8 cellular contexts compared by ENCODE assay signal in the genomic region with DNA sequence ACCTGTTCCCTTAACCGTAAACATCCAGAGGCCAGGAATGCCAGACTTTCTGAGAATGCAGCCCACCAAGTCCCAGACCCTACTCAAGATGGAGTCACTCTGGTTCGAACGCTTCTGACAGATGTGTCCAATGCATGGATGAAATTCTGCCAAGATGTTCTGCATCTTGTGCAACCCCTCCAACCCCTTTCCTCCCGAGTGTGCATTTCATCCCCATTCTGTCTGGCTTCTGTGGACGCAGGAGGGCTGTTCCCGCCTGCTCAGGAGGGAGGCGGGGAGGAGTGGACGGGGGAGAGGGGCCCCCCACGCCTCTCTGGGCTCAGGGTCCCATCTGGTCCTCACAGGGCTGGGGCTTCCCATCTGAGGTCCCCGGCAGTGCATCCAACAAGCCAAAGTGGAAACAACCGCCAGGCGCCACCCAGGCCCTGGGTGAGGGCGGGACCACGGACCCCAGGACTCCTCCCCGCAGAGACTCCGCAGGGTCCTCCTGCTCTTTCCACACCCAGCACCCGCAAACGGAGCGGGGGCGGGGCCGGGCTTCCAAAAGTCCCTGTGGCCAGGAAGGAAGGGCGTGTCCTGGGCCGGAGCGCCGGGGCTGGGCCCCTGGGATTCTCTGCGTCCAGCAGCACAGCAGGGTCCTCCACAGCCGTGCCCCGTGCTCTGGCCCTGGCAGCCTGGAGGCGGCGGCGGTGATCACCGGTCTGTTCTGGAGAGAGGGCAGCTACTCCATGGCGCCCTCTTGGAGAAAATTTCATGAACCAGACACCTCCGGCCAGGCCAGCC. TPM values are rescaled to one million over a fixed set of nuclear protein-coding genes. Genes with fewer than 3 reads are reported as not detected.
DNase-seq lines count a peak whose midpoint lies in the region; ATAC-seq lines count a peak whose summit lies in the region.

No MANE protein-coding gene starts in this region.

- H3K79me2 ChIP-seq in mesendoderm (ENCODE audit: control insufficient read depth, insufficient read depth, low read length), result no peaks in the 10 kb centered on the region

- peak overlapping the region; percentile 32 for H3K4me2 ChIP-seq in mesendoderm (ENCODE audit: low read length)

- H2AK5ac ChIP-seq in mesendoderm (ENCODE audit: low read length), result no peak overlapping the region

- H3K18ac ChIP-seq in mesendoderm (ENCODE audit: low read length), result peak overlapping the region; percentile 8

- H2BK5ac ChIP-seq in mesendoderm (ENCODE audit: low read length), result no peak overlapping the region

- H3K36me3 ChIP-seq in mesendoderm (ENCODE audit: control insufficient read depth, insufficient read depth, low read length), result peaks cover 5% of the 10 kb centered on the region

- peak overlapping the region; percentile 73 for H3K56ac ChIP-seq in mesendoderm (ENCODE audit: low read length)

- H3K79me1 ChIP-seq in mesendoderm (ENCODE audit: low read length), result no peaks in the 10 kb centered on the region

- H3K4me3 ChIP-seq in mesendoderm (ENCODE audit: low read length), result no peak overlapping the region

- ATAC-seq in GM18858 (IDR thresholded peaks at IDR 0.05; ENCODE audit: unreplicated experiment) (peak; percentile 46), HG03442 (IDR thresholded peaks at IDR 0.05; ENCODE audit: unreplicated experiment) (no peak)

- H3K4me1 ChIP-seq in mesendoderm (ENCODE audit: control insufficient read depth, low read depth, low read length), result no peaks in the 10 kb centered on the region

- peak; percentile 80 for DNase-seq in AG08395 (ENCODE audit: low spot score)
- DNase-seq in NAMALWA (ENCODE audit: low spot score), result peak; percentile 48
- DNase-seq in activated CD4-positive, alpha-beta T cell treated with anti-CD3 and anti-CD28 coated beads for 48 hours, result peak; percentile 79
- DNase-seq in effector CD8-positive, alpha-beta T cell (lab: John Stamatoyannopoulos, UW), result peak; percentile 47
- peak; percentile 87 for DNase-seq in mesendoderm
- DNase-seq in stimulated activated CD8-positive, alpha-beta memory T cell treated with anti-CD3 and anti-CD28 coated beads, Interleukin-7, amount 100 ng/mL, for 48 hours (ENCODE audit: extremely low read depth in 1 of 2, low read depth in 1 of 2), result peak; percentile 28 to 46

- H3K27me3 ChIP-seq in mesendoderm (ENCODE audit: insufficient read depth, low read length, poor library complexity), result no peaks in the 10 kb centered on the region

- no peak overlapping the region for H3K27ac ChIP-seq in mesendoderm (ENCODE audit: low read depth, low read length)

- no peak overlapping the region for H4K8ac ChIP-seq in mesendoderm (ENCODE audit: low read depth, low read length)

- no peak overlapping the region for H4K5ac ChIP-seq in mesendoderm (ENCODE audit: low read length)

- H2BK120ac ChIP-seq in mesendoderm (ENCODE audit: low read depth, low read length), result no peak overlapping the region

- no peak overlapping the region for H3K4ac ChIP-seq in mesendoderm (ENCODE audit: low read depth, low read length)

- H3K9ac ChIP-seq in mesendoderm (ENCODE audit: low read length), result peak overlapping the region; percentile 55

- no peak overlapping the region for H3K23ac ChIP-seq in mesendoderm (ENCODE audit: low read length)

- WGBS in mesendoderm (ENCODE audit: extremely low coverage, insufficient coverage, low lambda C conversion rate), result no CpG with 5 or more reads among the region's 34 CpGs

- H2BK15ac ChIP-seq in mesendoderm (replicated peaks; ENCODE audit: low read depth), result no peak overlapping the region

RNA-seq across cellular contexts. Expression of a gene that starts 27.7 kb away (rescaled TPM):
- 156 TPM for polyA plus RNA-seq in mesendoderm (2013, experiment 1 of 2)
- polyA plus RNA-seq in mesendoderm (2013, experiment 2 of 2), result 154 TPM

RNA-seq across cellular contexts. Expression of a gene that starts 27.9 kb away (rescaled TPM):
- 106 TPM for polyA plus RNA-seq in mesendoderm (2013, experiment 1 of 2)
- 104 TPM for polyA plus RNA-seq in mesendoderm (2013, experiment 2 of 2)

RNA-seq across cellular contexts. Expression of a gene that starts 44.0 kb away (rescaled TPM):
- polyA plus RNA-seq in mesendoderm (2013, experiment 1 of 2), result 73.0 TPM
- 72.2 TPM for polyA plus RNA-seq in mesendoderm (2013, experiment 2 of 2)

Comparison
In these comparisons a context has a peak if more than half of its experiments do, and no peak if none do; other contexts are left out.
1. DNase-seq: peak in every context shown above with its lines; median percentile 87 in mesendoderm; 80 in AG08395; 79 in activated CD4-positive, alpha-beta T cell treated with anti-CD3 and anti-CD28 coated beads for 48 hours; 48 in NAMALWA; 47 in effector CD8-positive, alpha-beta T cell; 37 in stimulated activated CD8-positive, alpha-beta memory T cell treated with anti-CD3 and anti-CD28 coated beads, Interleukin-7, amount 100 ng/mL, for 48 hours.